Comparison of ENCODE assay signal across 1 cellular context in the genomic region with DNA sequence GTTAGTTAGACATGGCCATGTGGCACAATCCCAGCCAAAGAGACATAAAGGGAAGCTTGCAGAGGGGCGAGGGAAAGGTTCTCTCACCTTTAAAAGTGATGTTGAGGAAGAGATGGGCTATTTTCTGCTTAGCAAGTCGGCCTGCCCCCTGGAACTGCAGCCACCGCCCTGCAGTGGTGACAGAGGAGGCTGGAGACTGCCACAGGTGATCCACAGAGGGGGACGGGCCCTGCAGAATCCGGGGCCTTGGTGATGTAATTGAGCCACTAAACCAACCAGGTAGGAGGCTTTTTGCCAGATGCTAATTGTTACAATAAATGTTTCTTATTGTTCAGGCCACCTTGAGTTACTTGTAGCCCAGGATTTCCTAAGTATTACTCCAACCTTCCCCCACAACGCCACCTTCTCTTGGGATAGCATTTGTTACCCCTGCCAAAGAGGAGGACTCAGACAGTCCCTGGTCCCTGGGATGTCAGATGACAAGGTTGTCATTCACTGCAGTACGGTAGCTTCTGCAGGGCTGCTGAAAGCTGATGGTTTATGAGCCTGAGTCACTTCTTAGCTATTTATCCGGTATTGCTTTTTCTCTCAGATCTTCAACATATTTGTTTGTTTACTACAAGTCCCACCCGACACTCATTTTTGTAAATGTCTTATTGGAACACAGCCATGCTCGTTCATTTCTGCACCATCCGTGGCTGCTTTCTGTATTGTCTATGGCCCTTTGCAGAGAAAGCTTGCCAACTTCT.
TF ChIP-seq lines count a peak whose summit lies in the region.

No MANE protein-coding gene starts in this region.

TF ChIP-seq in HEK293, 187 proteins besides CTCF, POLR2A, EP300 and RAD21 (continued from another document):
- TF ChIP-seq PRDM10 (tag by site-specific recombination; IDR thresholded peaks at IDR 0.05): peak; percentile 22; the same call in 1 of the 2 replicates
TF ChIP-seq in HEK293: peak in this region for 2.
